In genomic region chr6:107114872-107115694, GRCh38 we compare ENCODE assay signal across 8 cellular contexts. TPM values are rescaled to one million over a fixed set of nuclear protein-coding genes. Genes with fewer than 3 reads are reported as not detected.
DNase-seq lines count a peak whose midpoint lies in the region; ATAC-seq and TF ChIP-seq lines count a peak whose summit lies in the region.

Gene BEND3, minus strand, starts transcription at chr6:107115515. Its CDS starts 16,230 bp downstream, at chr6:107099285.

- TF ChIP-seq CTCF in CD14-positive monocyte (IDR thresholded peaks at IDR 0.05): no peak
- no peak for TF ChIP-seq CTCF in WI38 (IDR thresholded peaks at IDR 0.05; ENCODE audit: low read depth, low read length)
- TF ChIP-seq CTCF in left lung (IDR thresholded peaks at IDR 0.05): no peak

- peak within 1 kb of the TSS in 2 of 7 donors; percentile 40 to 50 for H3K27ac Mint-ChIP-seq in CD14-positive monocyte

- DNase-seq in CD14-positive monocyte (ENCODE audit: low spot score) (peak; percentile 49), cerebellum (ENCODE audit: low spot score) (peak; percentile 58), left lung (peak; percentile 40 to 85), NCI-H524 treated with DMSO at 0.1 percent for 48 hours (lab: John Stamatoyannopoulos, UW) (no peak)
- DNase-seq in stimulated activated CD4-positive, alpha-beta T cell treated with anti-CD3 and anti-CD28 coated beads, TNF-alpha, amount 100 ng/mL, for 4 hours (ENCODE audit: low read depth in 3 of 3): peak; percentile 34 to 57 (median 56)

- peaks cover 0 to 7% (median 2%) of the 10 kb centered on the region in 7 donors for H3K9me3 Mint-ChIP-seq in CD14-positive monocyte

- ATAC-seq in GM19455 (IDR thresholded peaks at IDR 0.05; ENCODE audit: unreplicated experiment) (peak; percentile 36), HG03571 (IDR thresholded peaks at IDR 0.05; ENCODE audit: unreplicated experiment) (peak; percentile 29), left lung (peak; percentile 10)

- H3K4me1 ChIP-seq in left lung: peaks cover 5 to 31% of the 10 kb centered on the region in 2 donors

- intact Hi-C loops in CD14-positive monocyte (cut with micrococcal nuclease): loop anchor here (5.0 to 10.0 kb wide), 2 partner anchors 88 to 670 kb away; partner anchors contain the start of gene MTRES1 (in 2 of the 2)
- intact Hi-C loops in left lung (cut with DNase I): no loop called here

- peaks cover 31% of the 10 kb centered on the region for H3K4me1 Mint-ChIP-seq in CD14-positive monocyte

- no peaks in the 10 kb centered on the region for H3K36me3 ChIP-seq in left lung

- H3K27ac ChIP-seq in left lung: peak within 1 kb of the TSS; percentile 41 to 74

- H3K4me3 ChIP-seq in WI38 (ENCODE audit: low read depth, low read length) (peak within 1 kb of the TSS; percentile 63), left lung (peak within 1 kb of the TSS; percentile 55 to 58)

- no peaks in the 10 kb centered on the region for H3K9me3 ChIP-seq in left lung

- peaks cover 17 to 26% (median 21%) of the 10 kb centered on the region in 3 donors for H3K27me3 Mint-ChIP-seq in CD14-positive monocyte (ENCODE audit: low read depth in 3 of 3)

- H3K27me3 ChIP-seq in left lung: peaks cover 0 to 25% of the 10 kb centered on the region in 2 donors

- H3K4me3 Mint-ChIP-seq in CD14-positive monocyte: peak within 1 kb of the TSS; percentile 82 to 90

- peaks cover 0 to 4% of the 10 kb centered on the region in 2 donors for H3K36me3 Mint-ChIP-seq in CD14-positive monocyte

RNA-seq across cellular contexts. Expression of gene BEND3, which starts in this region (rescaled TPM):
- under 1 TPM; 0.17 to 0.24 TPM for polyA plus RNA-seq in CD14-positive monocyte
- total RNA-seq in cerebellum (7.7 TPM), left lung (1 to 10 TPM; 3.8 to 5.6 TPM)

Comparison
In these comparisons a context has a peak if more than half of its experiments do, and no peak if none do; other contexts are left out.
1. Peak in DNase-seq in CD14-positive monocyte; RNA of the gene not detected or under 1 TPM.
2. intact Hi-C loops: an anchor here in CD14-positive monocyte (5.0 to 10.0 kb wide); none called in left lung.